ENCODE assay signal across 1 cellular context in the genomic region with DNA sequence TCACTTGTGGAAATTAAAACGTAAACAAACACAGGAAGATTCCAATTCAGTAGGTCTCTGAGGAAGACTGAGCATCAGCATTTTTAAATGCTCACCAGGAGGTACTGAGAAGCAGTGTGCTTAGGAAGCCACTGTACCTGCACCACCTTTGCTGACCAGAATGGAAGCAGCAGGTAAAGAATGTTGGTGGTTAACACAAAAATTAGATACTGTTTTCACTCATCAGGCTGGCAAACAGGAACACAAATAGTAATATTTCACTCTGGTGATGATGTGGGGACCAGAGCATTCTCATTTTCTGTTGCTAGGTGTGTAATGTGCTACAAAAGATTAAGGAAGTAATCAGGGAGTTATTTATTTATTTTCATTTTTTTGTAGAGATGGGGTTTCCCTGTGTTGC.
TF ChIP-seq lines count a peak whose summit lies in the region.

No MANE protein-coding gene starts in this region.

TF ChIP-seq in HepG2, 621 proteins besides CTCF, POLR2A, EP300 and RAD21:
- TF ChIP-seq SMAD1 (CRISPR knock-in tag; IDR thresholded peaks at IDR 0.05; ENCODE audit: borderline replicate concordance, low read depth) (no peak), ZFP1 (CRISPR knock-in tag; IDR thresholded peaks at IDR 0.05) (no peak), MAZ (IDR thresholded peaks at IDR 0.05; ENCODE audit: borderline replicate concordance, low read depth, low read length) (no peak), MAZ (CRISPR knock-in tag; IDR thresholded peaks at IDR 0.05; ENCODE audit: low read depth) (no peak), MEIS1 (CRISPR knock-in tag; IDR thresholded peaks at IDR 0.05; ENCODE audit: borderline replicate concordance) (no peak), MIER3 (CRISPR knock-in tag; IDR thresholded peaks at IDR 0.05; ENCODE audit: borderline replicate concordance) (no peak), ZFP36L1 (CRISPR knock-in tag; IDR thresholded peaks at IDR 0.05) (no peak), NONO (IDR thresholded peaks at IDR 0.05) (no peak), NONO (CRISPR knock-in tag; conservative IDR thresholded peaks at IDR 0.05) (no peak), XBP1 (CRISPR knock-in tag; IDR thresholded peaks at IDR 0.05) (no peak), ZNF253 (CRISPR knock-in tag; IDR thresholded peaks at IDR 0.05; ENCODE audit: borderline replicate concordance) (no peak), ZNF296 (CRISPR knock-in tag; conservative IDR thresholded peaks at IDR 0.05) (no peak), ZNF510 (CRISPR knock-in tag; IDR thresholded peaks at IDR 0.05; ENCODE audit: low read depth) (no peak), SAFB2 (CRISPR knock-in tag; IDR thresholded peaks at IDR 0.05; ENCODE audit: borderline replicate concordance, low read depth) (no peak), NKX3-1 (CRISPR knock-in tag; IDR thresholded peaks at IDR 0.05) (no peak), RELA (CRISPR knock-in tag; IDR thresholded peaks at IDR 0.05) (no peak)
- TF ChIP-seq, protein P1, sequence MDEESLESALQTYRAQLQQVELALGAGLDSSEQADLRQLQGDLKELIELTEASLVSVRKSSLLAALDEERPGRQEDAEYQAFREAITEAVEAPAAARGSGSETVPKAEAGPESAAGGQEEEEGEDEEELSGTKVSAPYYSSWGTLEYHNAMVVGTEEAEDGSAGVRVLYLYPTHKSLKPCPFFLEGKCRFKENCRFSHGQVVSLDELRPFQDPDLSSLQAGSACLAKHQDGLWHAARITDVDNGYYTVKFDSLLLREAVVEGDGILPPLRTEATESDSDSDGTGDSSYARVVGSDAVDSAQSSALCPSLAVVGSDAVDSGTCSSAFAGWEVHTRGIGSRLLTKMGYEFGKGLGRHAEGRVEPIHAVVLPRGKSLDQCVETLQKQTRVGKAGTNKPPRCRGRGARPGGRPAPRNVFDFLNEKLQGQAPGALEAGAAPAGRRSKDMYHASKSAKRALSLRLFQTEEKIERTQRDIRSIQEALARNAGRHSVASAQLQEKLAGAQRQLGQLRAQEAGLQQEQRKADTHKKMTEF (CRISPR knock-in tag; IDR thresholded peaks at IDR 0.05): no peak
- TF ChIP-seq, protein P2, sequence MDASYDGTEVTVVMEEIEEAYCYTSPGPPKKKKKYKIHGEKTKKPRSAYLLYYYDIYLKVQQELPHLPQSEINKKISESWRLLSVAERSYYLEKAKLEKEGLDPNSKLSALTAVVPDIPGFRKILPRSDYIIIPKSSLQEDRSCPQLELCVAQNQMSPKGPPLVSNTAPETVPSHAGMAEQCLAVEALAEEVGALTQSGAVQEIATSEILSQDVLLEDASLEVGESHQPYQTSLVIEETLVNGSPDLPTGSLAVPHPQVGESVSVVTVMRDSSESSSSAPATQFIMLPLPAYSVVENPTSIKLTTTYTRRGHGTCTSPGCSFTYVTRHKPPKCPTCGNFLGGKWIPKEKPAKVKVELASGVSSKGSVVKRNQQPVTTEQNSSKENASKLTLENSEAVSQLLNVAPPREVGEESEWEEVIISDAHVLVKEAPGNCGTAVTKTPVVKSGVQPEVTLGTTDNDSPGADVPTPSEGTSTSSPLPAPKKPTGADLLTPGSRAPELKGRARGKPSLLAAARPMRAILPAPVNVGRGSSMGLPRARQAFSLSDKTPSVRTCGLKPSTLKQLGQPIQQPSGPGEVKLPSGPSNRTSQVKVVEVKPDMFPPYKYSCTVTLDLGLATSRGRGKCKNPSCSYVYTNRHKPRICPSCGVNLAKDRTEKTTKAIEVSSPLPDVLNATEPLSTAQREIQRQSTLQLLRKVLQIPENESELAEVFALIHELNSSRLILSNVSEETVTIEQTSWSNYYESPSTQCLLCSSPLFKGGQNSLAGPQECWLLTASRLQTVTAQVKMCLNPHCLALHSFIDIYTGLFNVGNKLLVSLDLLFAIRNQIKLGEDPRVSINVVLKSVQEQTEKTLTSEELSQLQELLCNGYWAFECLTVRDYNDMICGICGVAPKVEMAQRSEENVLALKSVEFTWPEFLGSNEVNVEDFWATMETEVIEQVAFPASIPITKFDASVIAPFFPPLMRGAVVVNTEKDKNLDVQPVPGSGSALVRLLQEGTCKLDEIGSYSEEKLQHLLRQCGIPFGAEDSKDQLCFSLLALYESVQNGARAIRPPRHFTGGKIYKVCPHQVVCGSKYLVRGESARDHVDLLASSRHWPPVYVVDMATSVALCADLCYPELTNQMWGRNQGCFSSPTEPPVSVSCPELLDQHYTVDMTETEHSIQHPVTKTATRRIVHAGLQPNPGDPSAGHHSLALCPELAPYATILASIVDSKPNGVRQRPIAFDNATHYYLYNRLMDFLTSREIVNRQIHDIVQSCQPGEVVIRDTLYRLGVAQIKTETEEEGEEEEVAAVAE (CRISPR knock-in tag; IDR thresholded peaks at IDR 0.05; ENCODE audit: borderline replicate concordance): no peak
- TF ChIP-seq, protein P3, sequence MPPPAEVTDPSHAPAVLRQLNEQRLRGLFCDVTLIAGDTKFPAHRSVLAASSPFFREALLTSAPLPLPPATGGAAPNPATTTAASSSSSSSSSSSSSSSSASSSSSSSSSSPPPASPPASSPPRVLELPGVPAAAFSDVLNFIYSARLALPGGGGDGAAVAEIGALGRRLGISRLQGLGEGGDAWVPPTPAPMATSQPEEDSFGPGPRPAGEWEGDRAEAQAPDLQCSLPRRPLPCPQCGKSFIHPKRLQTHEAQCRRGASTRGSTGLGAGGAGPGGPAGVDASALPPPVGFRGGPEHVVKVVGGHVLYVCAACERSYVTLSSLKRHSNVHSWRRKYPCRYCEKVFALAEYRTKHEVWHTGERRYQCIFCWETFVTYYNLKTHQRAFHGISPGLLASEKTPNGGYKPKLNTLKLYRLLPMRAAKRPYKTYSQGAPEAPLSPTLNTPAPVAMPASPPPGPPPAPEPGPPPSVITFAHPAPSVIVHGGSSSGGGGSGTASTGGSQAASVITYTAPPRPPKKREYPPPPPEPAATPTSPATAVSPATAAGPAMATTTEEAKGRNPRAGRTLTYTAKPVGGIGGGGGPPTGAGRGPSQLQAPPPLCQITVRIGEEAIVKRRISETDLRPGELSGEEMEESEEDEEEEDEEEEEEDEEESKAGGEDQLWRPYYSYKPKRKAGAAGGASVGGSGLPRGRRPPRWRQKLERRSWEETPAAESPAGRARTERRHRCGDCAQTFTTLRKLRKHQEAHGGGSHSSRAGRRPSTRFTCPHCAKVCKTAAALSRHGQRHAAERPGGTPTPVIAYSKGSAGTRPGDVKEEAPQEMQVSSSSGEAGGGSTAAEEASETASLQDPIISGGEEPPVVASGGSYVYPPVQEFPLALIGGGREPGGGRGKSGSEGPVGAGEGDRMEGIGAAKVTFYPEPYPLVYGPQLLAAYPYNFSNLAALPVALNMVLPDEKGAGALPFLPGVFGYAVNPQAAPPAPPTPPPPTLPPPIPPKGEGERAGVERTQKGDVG (CRISPR knock-in tag; IDR thresholded peaks at IDR 0.05; ENCODE audit: borderline replicate concordance): no peak
- TF ChIP-seq, protein P4, sequence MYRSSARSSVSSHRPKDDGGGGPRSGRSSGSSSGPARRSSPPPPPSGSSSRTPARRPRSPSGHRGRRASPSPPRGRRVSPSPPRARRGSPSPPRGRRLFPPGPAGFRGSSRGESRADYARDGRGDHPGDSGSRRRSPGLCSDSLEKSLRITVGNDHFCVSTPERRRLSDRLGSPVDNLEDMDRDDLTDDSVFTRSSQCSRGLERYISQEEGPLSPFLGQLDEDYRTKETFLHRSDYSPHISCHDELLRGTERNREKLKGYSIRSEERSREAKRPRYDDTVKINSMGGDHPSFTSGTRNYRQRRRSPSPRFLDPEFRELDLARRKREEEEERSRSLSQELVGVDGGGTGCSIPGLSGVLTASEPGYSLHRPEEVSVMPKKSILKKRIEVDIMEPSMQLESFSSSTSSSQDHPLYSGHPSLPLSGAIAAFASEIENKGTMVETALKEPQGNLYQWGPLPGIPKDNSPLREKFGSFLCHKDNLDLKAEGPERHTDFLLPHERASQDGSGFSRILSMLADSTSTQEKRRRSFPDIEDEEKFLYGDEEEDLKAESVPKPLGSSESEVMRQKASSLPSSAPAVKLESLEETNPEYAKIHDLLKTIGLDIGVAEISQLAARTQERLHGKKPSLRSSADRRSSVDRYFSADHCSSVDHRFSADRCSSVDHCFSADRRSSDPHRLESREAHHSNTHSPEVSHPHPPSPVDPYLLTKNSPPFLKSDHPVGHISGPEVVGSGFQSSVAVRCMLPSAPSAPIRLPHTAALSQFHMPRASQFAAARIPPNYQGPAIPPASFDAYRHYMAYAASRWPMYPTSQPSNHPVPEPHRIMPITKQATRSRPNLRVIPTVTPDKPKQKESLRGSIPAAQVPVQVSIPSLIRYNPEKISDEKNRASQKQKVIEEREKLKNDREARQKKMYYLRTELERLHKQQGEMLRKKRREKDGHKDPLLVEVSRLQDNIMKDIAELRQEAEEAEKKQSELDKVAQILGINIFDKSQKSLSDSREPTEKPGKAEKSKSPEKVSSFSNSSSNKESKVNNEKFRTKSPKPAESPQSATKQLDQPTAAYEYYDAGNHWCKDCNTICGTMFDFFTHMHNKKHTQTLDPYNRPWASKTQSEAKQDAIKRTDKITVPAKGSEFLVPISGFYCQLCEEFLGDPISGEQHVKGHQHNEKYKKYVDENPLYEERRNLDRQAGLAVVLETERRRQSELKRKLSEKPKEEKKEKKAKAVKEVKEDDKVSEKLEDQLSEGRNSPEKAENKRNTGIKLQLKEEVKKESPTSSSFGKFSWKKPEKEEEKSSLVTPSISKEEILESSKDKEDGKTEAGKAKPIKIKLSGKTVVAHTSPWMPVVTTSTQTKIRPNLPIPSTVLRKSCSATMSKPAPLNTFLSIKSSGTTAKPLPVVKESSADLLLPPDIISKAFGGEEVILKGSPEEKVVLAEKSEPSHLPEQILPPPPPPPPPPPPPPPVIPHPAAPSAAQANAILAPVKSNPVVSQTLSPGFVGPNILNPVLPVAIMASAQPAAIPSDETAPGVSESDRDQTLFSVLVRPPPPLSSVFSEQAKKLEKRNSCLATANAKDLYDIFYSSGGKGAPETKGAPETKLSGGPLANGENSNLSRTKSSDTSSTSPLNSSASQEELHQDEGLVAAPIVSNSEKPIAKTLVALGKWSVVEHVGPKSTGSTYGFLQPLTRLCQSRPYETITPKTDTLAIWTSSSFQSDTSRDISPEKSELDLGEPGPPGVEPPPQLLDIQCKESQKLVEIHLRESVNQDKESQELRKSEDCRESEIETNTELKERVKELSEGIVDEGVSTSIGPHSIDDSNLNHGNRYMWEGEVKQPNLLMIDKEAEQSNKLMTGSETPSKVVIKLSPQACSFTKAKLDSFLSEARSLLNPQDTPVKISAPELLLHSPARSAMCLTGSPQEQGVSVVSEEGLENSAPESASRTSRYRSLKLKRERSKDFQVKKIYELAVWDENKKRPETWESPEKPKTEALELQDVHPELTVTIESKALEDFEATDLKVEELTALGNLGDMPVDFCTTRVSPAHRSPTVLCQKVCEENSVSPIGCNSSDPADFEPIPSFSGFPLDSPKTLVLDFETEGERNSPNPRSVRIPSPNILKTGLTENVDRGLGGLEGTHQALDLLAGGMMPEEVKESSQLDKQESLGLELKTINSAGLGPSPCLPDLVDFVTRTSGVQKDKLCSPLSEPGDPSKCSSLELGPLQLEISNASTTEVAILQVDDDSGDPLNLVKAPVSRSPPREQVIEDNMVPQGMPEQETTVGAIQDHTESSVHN (CRISPR knock-in tag; IDR thresholded peaks at IDR 0.05): no peak
- TF ChIP-seq, protein P5, sequence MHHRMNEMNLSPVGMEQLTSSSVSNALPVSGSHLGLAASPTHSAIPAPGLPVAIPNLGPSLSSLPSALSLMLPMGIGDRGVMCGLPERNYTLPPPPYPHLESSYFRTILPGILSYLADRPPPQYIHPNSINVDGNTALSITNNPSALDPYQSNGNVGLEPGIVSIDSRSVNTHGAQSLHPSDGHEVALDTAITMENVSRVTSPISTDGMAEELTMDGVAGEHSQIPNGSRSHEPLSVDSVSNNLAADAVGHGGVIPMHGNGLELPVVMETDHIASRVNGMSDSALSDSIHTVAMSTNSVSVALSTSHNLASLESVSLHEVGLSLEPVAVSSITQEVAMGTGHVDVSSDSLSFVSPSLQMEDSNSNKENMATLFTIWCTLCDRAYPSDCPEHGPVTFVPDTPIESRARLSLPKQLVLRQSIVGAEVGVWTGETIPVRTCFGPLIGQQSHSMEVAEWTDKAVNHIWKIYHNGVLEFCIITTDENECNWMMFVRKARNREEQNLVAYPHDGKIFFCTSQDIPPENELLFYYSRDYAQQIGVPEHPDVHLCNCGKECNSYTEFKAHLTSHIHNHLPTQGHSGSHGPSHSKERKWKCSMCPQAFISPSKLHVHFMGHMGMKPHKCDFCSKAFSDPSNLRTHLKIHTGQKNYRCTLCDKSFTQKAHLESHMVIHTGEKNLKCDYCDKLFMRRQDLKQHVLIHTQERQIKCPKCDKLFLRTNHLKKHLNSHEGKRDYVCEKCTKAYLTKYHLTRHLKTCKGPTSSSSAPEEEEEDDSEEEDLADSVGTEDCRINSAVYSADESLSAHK (CRISPR knock-in tag; IDR thresholded peaks at IDR 0.05; ENCODE audit: borderline replicate concordance): no peak
